In genomic region chr5:167392252-167392651, GRCh38 we compare ENCODE assay signal across 24 cellular contexts.
"Had no signal": no experiment of that assay in that cellular context is flagged by ENCODE, and none has a peak within 500 bp of the region (broad histone marks: within the 10 kb centered on the region; RNA-seq: fewer than 3 reads in every experiment).

No MANE protein-coding gene starts in this region.

- H3K4me3 ChIP-seq: lung, mucosa of descending colon, pancreas, smooth muscle cell, suprapubic skin, transverse colon, upper lobe of right lung, uterus had no signal

- H3K27me3 ChIP-seq: pancreas, suprapubic skin, transverse colon, upper lobe of right lung, uterus had no signal

- H3K4me1 ChIP-seq: suprapubic skin, transverse colon, upper lobe of right lung, uterus had no signal

- DNase-seq: cortex of kidney; effector memory CD8-positive, alpha-beta T cell; erythroblast; head of caudate nucleus; kidney; mucosa of descending colon; naive B cell; occipital lobe; pancreas; stimulated activated CD4-positive, alpha-beta T cell treated with anti-CD3 and anti-CD28 coated beads, Interleukin-12 subunit alpha, Interleukin-12 subunit beta, amount 100 ng/mL, for 4 hours; stimulated activated CD4-positive, alpha-beta T cell treated with anti-CD3 and anti-CD28 coated beads, Interleukin-1b, Interleukin-23, amount 100 ng/mL, for 48 hours; stimulated activated CD4-positive, alpha-beta T cell treated with anti-CD3 and anti-CD28 coated beads, Interleukin-4, amount 100 ng/mL, for 1 hour; stimulated activated CD8-positive, alpha-beta memory T cell treated with anti-CD3 and anti-CD28 coated beads, Interleukin-4, amount 100 ng/mL, for 48 hours; stimulated activated naive CD4-positive, alpha-beta T cell; stimulated activated naive CD8-positive, alpha-beta T cell treated with anti-CD3 and anti-CD28 coated beads, Interleukin-15, amount 100 ng/mL, for 72 hours; transverse colon; upper lobe of right lung; uterus had no signal

- H3K4me2 ChIP-seq: smooth muscle cell had no signal

- H3K27ac ChIP-seq: pancreas, suprapubic skin, transverse colon, upper lobe of right lung, uterus had no signal

- H3K36me3 ChIP-seq: pancreas, suprapubic skin, transverse colon, upper lobe of right lung, uterus had no signal

- H3K9me3 ChIP-seq: mucosa of descending colon, pancreas, suprapubic skin, upper lobe of right lung, uterus had no signal

- ATAC-seq: effector memory CD8-positive, alpha-beta T cell; left lobe of liver; mucosa of descending colon; natural killer cell treated with Interleukin-12 subunit alpha and Interleukin-12 subunit beta and Interleukin-15 and Interleukin-18, amount 100 ng/mL, for 72 hours; pancreas; sciatic nerve; stimulated activated naive CD8-positive, alpha-beta T cell treated with anti-CD3 and anti-CD28 coated beads, Interleukin-15, amount 100 ng/mL, for 72 hours; upper lobe of right lung had no signal
